Comparison of ENCODE assay signal across 22 cellular contexts in the genomic region with DNA sequence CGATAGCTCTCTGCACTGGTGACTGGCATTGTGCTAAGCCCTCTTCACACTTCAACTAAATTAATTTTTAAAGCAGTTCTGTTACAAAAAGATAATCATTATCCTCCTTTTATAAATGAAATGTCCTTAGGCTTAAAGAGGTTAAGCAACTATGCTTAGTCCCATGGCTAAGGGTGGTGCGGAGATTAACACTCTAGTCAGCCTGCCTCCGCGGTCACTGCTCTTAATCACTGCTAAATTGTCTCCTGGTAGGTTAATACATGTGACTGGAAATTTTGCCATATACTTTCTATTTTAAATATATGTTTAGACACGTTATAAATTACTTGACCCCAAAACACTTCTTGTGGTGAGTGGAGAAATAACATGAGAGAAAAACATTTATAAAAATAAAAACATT.
"Had no signal": no experiment of that assay in that cellular context is flagged by ENCODE, and none has a peak within 500 bp of the region (broad histone marks: within the 10 kb centered on the region; RNA-seq: fewer than 3 reads in every experiment).

No MANE protein-coding gene starts in this region.

- H3K36me3 ChIP-seq: esophagus muscularis mucosa, gastrocnemius medialis, heart right ventricle, left lung, lower lobe of right lung had no signal

- ATAC-seq: foreskin keratinocyte, gastrocnemius medialis, heart right ventricle, left cardiac atrium, left lung, left ventricle myocardium superior, lower lobe of right lung, mucosa of descending colon had no signal

- DNase-seq: dermis blood vessel endothelial cell; dorsolateral prefrontal cortex; effector CD4-positive, alpha-beta T cell; effector memory CD4-positive, alpha-beta T cell; foreskin keratinocyte; gastrocnemius medialis; glutamatergic neuron; head of caudate nucleus; heart right ventricle; hippocampal formation; left cardiac atrium; left lung; left ventricle myocardium superior; lower lobe of right lung; mesenchymal stem cell; mucosa of descending colon; naive B cell had no signal

- H3K27me3 ChIP-seq: dorsolateral prefrontal cortex, esophagus muscularis mucosa, foreskin keratinocyte, gastrocnemius medialis, heart right ventricle, left lung had no signal

- H3K27ac ChIP-seq: coronary artery, dorsolateral prefrontal cortex, esophagus muscularis mucosa, foreskin keratinocyte, gastrocnemius medialis, heart right ventricle, left lung, lower lobe of right lung had no signal

- H3K4me3 ChIP-seq: coronary artery, dorsolateral prefrontal cortex, esophagus muscularis mucosa, gastrocnemius medialis, heart right ventricle, left lung, lower lobe of right lung, mucosa of descending colon had no signal

- FAIRE-seq: endothelial cell of umbilical vein, islet of Langerhans, keratinocyte had no signal

- H3K9me3 ChIP-seq: gastrocnemius medialis, lower lobe of right lung had no signal
